Comparison of ENCODE assay signal across 8 cellular contexts in the genomic region with DNA sequence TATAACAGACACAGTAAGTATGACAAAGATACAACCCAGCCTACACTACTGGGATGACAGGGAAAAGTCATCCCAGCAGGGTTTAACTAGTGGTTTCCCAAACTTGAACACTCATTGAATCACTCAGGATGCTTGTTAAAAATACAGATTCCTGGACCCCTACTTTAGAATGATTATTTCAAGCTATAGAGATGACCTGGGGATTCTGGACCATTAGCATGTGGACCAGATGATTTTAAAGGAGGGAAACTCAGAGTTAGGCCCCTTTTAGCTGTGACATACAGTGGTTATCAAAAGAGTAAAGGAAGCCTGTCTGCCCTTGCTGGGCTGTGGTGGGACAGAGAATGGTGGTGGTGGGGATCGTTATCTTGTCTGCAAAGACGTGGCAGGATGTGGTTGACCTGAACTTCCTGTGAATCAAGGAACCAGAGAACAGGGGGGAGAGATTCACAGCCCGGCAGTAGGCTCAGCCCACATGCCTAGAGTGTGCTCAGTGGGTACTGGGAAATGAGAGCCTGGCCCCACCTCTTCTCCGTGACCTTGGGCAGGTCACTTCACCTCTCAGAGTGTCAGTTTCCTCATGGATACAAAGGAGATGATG.
DNase-seq lines count a peak whose midpoint lies in the region; ATAC-seq and TF ChIP-seq lines count a peak whose summit lies in the region.

No MANE protein-coding gene starts in this region.

- no peak overlapping the region for H3K27ac ChIP-seq in HEK293 (ENCODE audit: extremely low read depth, low read depth, low read length)

- POLR2A ChIA-PET in HEK293 (lab: Yijun Ruan, JAX): no interaction called here

- H3K4me3 ChIP-seq in HEK293 (ENCODE audit: low read depth, low read length): no peak overlapping the region

- DNase-seq in RPMI7951 (ENCODE audit: low read depth) (peak; percentile 94), left lobe of liver (ENCODE audit: low spot score) (no peak), NCI-H2171 treated with DMSO at 0.1 percent for 48 hours (lab: John Stamatoyannopoulos, UW) (no peak)
- DNase-seq in activated T-helper 1 cell treated with anti-CD3 and anti-CD28 coated beads, Interleukin-2, amount 50 U/mL, for 16 hours (ENCODE audit: low read depth in 1 of 2, low spot score in 1 of 2): peak; percentile 67 to 79
- DNase-seq in stimulated activated naive CD4-positive, alpha-beta T cell (lab: John Stamatoyannopoulos, UW): peak; percentile 64 to 95 (median 84)

- ATAC-seq in left lobe of liver: peak; percentile 31
- ATAC-seq in HG03139 (IDR thresholded peaks at IDR 0.05; ENCODE audit: unreplicated experiment): no peak
- ATAC-seq in GM21515 (IDR thresholded peaks at IDR 0.05; ENCODE audit: unreplicated experiment): no peak

- no peaks in the 10 kb centered on the region for H3K36me3 ChIP-seq in HEK293 (ENCODE audit: control insufficient read depth in 2 of 2, insufficient read depth in 1 of 2, low read length in 2 of 2)

- peaks cover 21% of the 10 kb centered on the region for H3K4me1 ChIP-seq in HEK293 (ENCODE audit: control insufficient read depth, insufficient read depth, low read length)

- CTCF ChIA-PET in HEK293 (lab: Yijun Ruan, JAX): interaction anchor here (3.4 kb wide), 1 partner anchor 9 kb away, joined by 16 read pairs; no protein-coding TSS in a partner anchor

- H3K9me3 ChIP-seq in HEK293 (ENCODE audit: control insufficient read depth, insufficient read depth, low read depth, low read length): no peaks in the 10 kb centered on the region

- TF ChIP-seq CTCF in HEK293 (tag by site-specific recombination; IDR thresholded peaks at IDR 0.05): no peak

TF ChIP-seq in HEK293, 187 proteins besides CTCF, POLR2A, EP300 and RAD21:
- TF ChIP-seq WT1 (tag by site-specific recombination; IDR thresholded peaks at IDR 0.05) (no peak), ZBTB20 (tag by site-specific recombination; IDR thresholded peaks at IDR 0.05) (peak; percentile 80)

Comparison
In these comparisons a context has a peak if more than half of its experiments do, and no peak if none do; other contexts are left out.
1. DNase-seq: peak in RPMI7951 (single experiment), activated T-helper 1 cell treated with anti-CD3 and anti-CD28 coated beads, Interleukin-2, amount 50 U/mL, for 16 hours (2 of 2) and stimulated activated naive CD4-positive, alpha-beta T cell (6 of 6); none in left lobe of liver (single experiment) and NCI-H2171 treated with DMSO at 0.1 percent for 48 hours (single experiment).